1 cellular context compared by ENCODE assay signal in the genomic region with DNA sequence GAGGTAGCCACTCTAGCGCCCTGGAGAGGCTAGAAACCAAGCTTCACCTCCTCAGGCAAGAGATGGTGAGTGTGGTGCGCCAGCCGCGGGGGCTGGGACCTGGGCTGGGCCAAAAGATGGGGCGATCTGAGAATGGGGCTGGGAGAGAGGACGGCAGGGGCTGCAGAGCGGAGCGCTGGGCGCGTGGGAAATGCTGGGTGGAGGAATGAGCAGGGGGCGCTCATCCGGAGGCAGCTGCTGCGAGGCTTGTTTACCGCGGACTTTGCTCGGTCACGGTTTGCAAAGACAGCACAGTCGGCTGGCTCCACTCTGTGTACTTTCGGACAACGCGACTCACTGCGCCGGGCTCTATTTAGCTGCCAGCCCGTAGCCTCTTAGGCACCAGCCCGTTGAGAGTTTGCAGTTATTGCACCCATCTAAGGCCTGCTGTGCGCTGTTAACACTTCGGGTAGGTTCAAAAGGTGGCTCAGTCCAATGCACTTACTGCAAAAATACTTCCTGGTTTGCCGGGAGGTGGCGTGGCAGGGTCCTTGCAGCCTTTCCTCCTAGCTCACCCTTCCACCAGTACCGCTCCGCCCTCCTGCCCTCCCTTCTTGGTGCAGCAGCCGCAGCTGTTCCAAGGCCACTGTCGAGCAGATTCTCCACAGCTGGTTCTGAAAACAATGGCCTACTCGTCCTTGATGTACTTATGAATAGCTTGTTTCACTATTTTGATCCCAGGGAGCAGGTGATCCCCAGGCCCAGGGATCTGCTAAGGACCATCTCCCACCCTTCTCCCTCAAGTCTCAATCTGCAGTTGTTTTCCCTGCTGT.
TF ChIP-seq lines count a peak whose summit lies in the region.

No MANE protein-coding gene starts in this region.

TF ChIP-seq in SK-N-SH, 30 proteins besides CTCF, POLR2A, EP300 and RAD21 (continued from another document):
- TF ChIP-seq MEF2A (IDR thresholded peaks at IDR 0.05; ENCODE audit: borderline replicate concordance, low read depth) (no peak), FOXM1 (IDR thresholded peaks at IDR 0.05; ENCODE audit: low read depth) (no peak), SIN3A (IDR thresholded peaks at IDR 0.05; ENCODE audit: borderline replicate concordance, low read depth, low read length) (peak; percentile 15; the same call in 1 of the 2 replicates), ELF1 (IDR thresholded peaks at IDR 0.05) (peak; percentile 67), GABPA (IDR thresholded peaks at IDR 0.05; ENCODE audit: low read depth) (peak; percentile 25; the same call in 1 of the 2 replicates), TAF1 (IDR thresholded peaks at IDR 0.05; ENCODE audit: borderline replicate concordance, low read depth, low read length) (0 out of 2 replicates have a peak, but pooled peaks have one; percentile 19), TCF12 (IDR thresholded peaks at IDR 0.05) (0 out of 2 replicates have a peak, but pooled peaks have one; percentile 4), CHD2 (IDR thresholded peaks at IDR 0.05; ENCODE audit: low read length, partially characterized antibody) (no peak), FOXJ3 (CRISPR knock-in tag; IDR thresholded peaks at IDR 0.05) (no peak; the same call in 1 of the 2 replicates), RFX5 (IDR thresholded peaks at IDR 0.05; ENCODE audit: low read length) (no peak), NFIC (IDR thresholded peaks at IDR 0.05; ENCODE audit: borderline replicate concordance) (no peak), NRF1 (IDR thresholded peaks at IDR 0.05; ENCODE audit: low read depth, low read length) (no peak)
- TF ChIP-seq, protein P1, sequence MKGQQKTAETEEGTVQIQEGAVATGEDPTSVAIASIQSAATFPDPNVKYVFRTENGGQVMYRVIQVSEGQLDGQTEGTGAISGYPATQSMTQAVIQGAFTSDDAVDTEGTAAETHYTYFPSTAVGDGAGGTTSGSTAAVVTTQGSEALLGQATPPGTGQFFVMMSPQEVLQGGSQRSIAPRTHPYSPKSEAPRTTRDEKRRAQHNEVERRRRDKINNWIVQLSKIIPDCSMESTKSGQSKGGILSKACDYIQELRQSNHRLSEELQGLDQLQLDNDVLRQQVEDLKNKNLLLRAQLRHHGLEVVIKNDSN (IDR thresholded peaks at IDR 0.05; ENCODE audit: borderline replicate concordance, low read depth), result no peak
- TF ChIP-seq, protein P2, sequence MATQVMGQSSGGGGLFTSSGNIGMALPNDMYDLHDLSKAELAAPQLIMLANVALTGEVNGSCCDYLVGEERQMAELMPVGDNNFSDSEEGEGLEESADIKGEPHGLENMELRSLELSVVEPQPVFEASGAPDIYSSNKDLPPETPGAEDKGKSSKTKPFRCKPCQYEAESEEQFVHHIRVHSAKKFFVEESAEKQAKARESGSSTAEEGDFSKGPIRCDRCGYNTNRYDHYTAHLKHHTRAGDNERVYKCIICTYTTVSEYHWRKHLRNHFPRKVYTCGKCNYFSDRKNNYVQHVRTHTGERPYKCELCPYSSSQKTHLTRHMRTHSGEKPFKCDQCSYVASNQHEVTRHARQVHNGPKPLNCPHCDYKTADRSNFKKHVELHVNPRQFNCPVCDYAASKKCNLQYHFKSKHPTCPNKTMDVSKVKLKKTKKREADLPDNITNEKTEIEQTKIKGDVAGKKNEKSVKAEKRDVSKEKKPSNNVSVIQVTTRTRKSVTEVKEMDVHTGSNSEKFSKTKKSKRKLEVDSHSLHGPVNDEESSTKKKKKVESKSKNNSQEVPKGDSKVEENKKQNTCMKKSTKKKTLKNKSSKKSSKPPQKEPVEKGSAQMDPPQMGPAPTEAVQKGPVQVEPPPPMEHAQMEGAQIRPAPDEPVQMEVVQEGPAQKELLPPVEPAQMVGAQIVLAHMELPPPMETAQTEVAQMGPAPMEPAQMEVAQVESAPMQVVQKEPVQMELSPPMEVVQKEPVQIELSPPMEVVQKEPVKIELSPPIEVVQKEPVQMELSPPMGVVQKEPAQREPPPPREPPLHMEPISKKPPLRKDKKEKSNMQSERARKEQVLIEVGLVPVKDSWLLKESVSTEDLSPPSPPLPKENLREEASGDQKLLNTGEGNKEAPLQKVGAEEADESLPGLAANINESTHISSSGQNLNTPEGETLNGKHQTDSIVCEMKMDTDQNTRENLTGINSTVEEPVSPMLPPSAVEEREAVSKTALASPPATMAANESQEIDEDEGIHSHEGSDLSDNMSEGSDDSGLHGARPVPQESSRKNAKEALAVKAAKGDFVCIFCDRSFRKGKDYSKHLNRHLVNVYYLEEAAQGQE (IDR thresholded peaks at IDR 0.05; ENCODE audit: low read depth, low read length), result no peak
- TF ChIP-seq, protein P3, sequence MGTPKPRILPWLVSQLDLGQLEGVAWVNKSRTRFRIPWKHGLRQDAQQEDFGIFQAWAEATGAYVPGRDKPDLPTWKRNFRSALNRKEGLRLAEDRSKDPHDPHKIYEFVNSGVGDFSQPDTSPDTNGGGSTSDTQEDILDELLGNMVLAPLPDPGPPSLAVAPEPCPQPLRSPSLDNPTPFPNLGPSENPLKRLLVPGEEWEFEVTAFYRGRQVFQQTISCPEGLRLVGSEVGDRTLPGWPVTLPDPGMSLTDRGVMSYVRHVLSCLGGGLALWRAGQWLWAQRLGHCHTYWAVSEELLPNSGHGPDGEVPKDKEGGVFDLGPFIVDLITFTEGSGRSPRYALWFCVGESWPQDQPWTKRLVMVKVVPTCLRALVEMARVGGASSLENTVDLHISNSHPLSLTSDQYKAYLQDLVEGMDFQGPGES (IDR thresholded peaks at IDR 0.05; ENCODE audit: low read depth, low read length), result no peak
